10 cellular contexts compared by ENCODE assay signal in genomic region chr22:28904211-28904808, GRCh38. TPM values are rescaled to one million over a fixed set of nuclear protein-coding genes. Genes with fewer than 3 reads are reported as not detected.
DNase-seq lines count a peak whose midpoint lies in the region; TF ChIP-seq lines count a peak whose summit lies in the region.
"Had no signal": no experiment of that assay in that cellular context is flagged by ENCODE, and none has a peak within 500 bp of the region (broad histone marks: within the 10 kb centered on the region; RNA-seq: fewer than 3 reads in every experiment).

No MANE protein-coding gene starts in this region.

- H3K27me3 ChIP-seq in left ventricle myocardium inferior (ENCODE audit: low read depth) (no peaks in the 10 kb centered on the region), prostate gland (replicated peaks; ENCODE audit: insufficient read depth) (no peaks in the 10 kb centered on the region)

- no peaks in the 10 kb centered on the region for H3K9me3 ChIP-seq in left ventricle myocardium inferior (replicated peaks)
- no peaks in the 10 kb centered on the region for H3K9me3 ChIP-seq in prostate gland

- intact Hi-C loops in left ventricle myocardium inferior (cut with micrococcal nuclease) (no loop called here), prostate gland (cut with DNase I) (no loop called here)

- peaks cover 60% of the 10 kb centered on the region for H3K4me1 ChIP-seq in left ventricle myocardium inferior
- H3K4me1 ChIP-seq in prostate gland (replicated peaks), result peaks cover 23% of the 10 kb centered on the region

- H3K27ac ChIP-seq in C4-2B (peak overlapping the region; percentile 63), left ventricle myocardium inferior (replicated peaks) (peak overlapping the region; percentile 69), prostate gland (peak overlapping the region; percentile 75 to 79)

- WGBS in prostate gland, result 16% methylated on average over 7 of the region's 7 CpGs

- DNase-seq in astrocyte of the hippocampus (ENCODE audit: low read depth, low spot score) (peak; percentile 75), left ventricle myocardium inferior (no peak), prostate gland (ENCODE audit: low spot score) (peak; percentile 81), NCI-H2171 (lab: John Stamatoyannopoulos, UW) (no peak), NCI-H1436 (lab: John Stamatoyannopoulos, UW) (no peak), NCI-H2029 treated with DMSO at 0.1 percent for 48 hours (lab: John Stamatoyannopoulos, UW) (no peak), 8988T (no peak)
- DNase-seq: activated T-cell treated with anti-CD3 and anti-CD28 coated beads, Interleukin-2, amount 50 U/mL, for 72 hours; Kasumi-1 had no signal

- no peak overlapping the region for H3K4me3 ChIP-seq in left ventricle myocardium inferior
- H3K4me3 ChIP-seq in prostate gland, result no peak overlapping the region

- TF ChIP-seq CTCF in C4-2B (conservative IDR thresholded peaks at IDR 0.05) (no peak), left ventricle myocardium inferior (IDR thresholded peaks at IDR 0.05; ENCODE audit: borderline replicate concordance) (no peak), prostate gland (IDR thresholded peaks at IDR 0.05) (no peak)

- H3K36me3 ChIP-seq in left ventricle myocardium inferior, result no peaks in the 10 kb centered on the region
- no peaks in the 10 kb centered on the region for H3K36me3 ChIP-seq in prostate gland

- no peak for TF ChIP-seq POLR2A in prostate gland (IDR thresholded peaks at IDR 0.05)

RNA-seq across cellular contexts. Expression of gene ZNRF3, which starts 20.9 kb away (rescaled TPM):
- 6.3 TPM for total RNA-seq in left ventricle myocardium inferior
- 10 to 100 TPM; 38.5 to 46.1 TPM for total RNA-seq in prostate gland

Comparison
In these comparisons a context has a peak if more than half of its experiments do, and no peak if none do; other contexts are left out.
1. DNase-seq: peak in astrocyte of the hippocampus (single experiment) and prostate gland (single experiment); none in left ventricle myocardium inferior (single experiment), NCI-H2171 (single experiment), NCI-H1436 (single experiment), NCI-H2029 treated with DMSO at 0.1 percent for 48 hours (single experiment) and 8988T (single experiment).
2. Peak in every context shown above with its lines, with median percentiles within 50 percentile points of each other: H3K27ac ChIP-seq.